In the genomic region with DNA sequence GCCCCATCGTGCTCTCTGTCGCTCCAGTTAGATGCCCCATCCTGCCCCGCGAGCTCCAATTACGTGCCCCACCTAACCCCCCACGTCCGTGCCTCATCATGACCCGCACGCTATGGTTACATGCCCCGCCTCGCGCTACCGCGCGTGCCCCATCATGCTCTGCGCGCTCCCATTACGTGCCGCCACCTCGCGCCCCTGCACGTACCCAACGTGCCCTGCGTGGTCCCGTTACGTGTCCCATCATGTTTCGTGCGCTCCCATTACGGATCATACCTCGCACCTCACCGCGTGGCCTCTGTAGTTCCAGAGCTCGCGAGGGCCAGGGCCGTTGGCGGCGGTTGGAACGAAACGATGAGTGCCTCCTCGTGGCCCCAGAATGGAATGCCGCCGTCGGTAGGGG, we compare ENCODE assay signal across 1 cellular context.
TF ChIP-seq lines count a peak whose summit lies in the region.

A gene with protein sequence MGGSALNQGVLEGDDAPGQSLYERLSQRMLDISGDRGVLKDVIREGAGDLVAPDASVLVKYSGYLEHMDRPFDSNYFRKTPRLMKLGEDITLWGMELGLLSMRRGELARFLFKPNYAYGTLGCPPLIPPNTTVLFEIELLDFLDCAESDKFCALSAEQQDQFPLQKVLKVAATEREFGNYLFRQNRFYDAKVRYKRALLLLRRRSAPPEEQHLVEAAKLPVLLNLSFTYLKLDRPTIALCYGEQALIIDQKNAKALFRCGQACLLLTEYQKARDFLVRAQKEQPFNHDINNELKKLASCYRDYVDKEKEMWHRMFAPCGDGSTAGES (plus strand): TSS at position 240 of the 400 bp plus-strand sequence. CDS start 268 bp downstream, outside the sequence.
Gene TRIM50, minus strand, starts transcription at position 161 of the 400 bp plus-strand sequence. CDS start 3,295 bp downstream, outside the sequence.

TF ChIP-seq in HEK293, 187 proteins besides CTCF, POLR2A, EP300 and RAD21:
- 0 out of 2 replicates have a peak, but pooled peaks have one; percentile 19 for TF ChIP-seq ZNF202 (tag by site-specific recombination; IDR thresholded peaks at IDR 0.05; ENCODE audit: borderline replicate concordance)
